1 cellular context compared by ENCODE assay signal in genomic region chr2:65186872-65187851, GRCh38.
TF ChIP-seq lines count a peak whose summit lies in the region.

No MANE protein-coding gene starts in this region.

TF ChIP-seq in H1, 55 proteins besides CTCF, POLR2A, EP300 and RAD21:
- no peak for TF ChIP-seq BCL11A (IDR thresholded peaks at IDR 0.05; ENCODE audit: low read depth in 2 of 2, low read length in 2 of 2)
- peak; percentile 13; the same call in 1 of the 2 replicates for TF ChIP-seq GABPA (IDR thresholded peaks at IDR 0.05; ENCODE audit: borderline replicate concordance, insufficient read depth, low read length)
- no peak for TF ChIP-seq RFX5 (IDR thresholded peaks at IDR 0.05; ENCODE audit: borderline replicate concordance, low read depth, low read length)
- TF ChIP-seq TEAD4 (IDR thresholded peaks at IDR 0.05; ENCODE audit: low read depth, low read length), result 0 out of 2 replicates have a peak, but pooled peaks have one; percentile 11
- no peak for TF ChIP-seq HDAC6 (IDR thresholded peaks at IDR 0.05; ENCODE audit: low read depth, low read length)
- no peak for TF ChIP-seq NANOG (IDR thresholded peaks at IDR 0.05; ENCODE audit: insufficient read depth, low read depth, low read length, poor library complexity, severe bottlenecking)
- TF ChIP-seq FOSL1 (IDR thresholded peaks at IDR 0.05; ENCODE audit: insufficient read depth, low read depth, low read length), result no peak
- no peak for TF ChIP-seq ASH2L (IDR thresholded peaks at IDR 0.05; ENCODE audit: low read length)
- TF ChIP-seq, protein P1, sequence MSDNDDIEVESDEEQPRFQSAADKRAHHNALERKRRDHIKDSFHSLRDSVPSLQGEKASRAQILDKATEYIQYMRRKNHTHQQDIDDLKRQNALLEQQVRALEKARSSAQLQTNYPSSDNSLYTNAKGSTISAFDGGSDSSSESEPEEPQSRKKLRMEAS (IDR thresholded peaks at IDR 0.05), result 0 out of 2 replicates have a peak, but pooled peaks have one; percentile 18
